ENCODE assay signal across 9 cellular contexts in genomic region chr15:99408236-99409096, GRCh38.
DNase-seq lines count a peak whose midpoint lies in the region; ATAC-seq and TF ChIP-seq lines count a peak whose summit lies in the region.
"Had no signal": no experiment of that assay in that cellular context is flagged by ENCODE, and none has a peak within 500 bp of the region (broad histone marks: within the 10 kb centered on the region; RNA-seq: fewer than 3 reads in every experiment).

No MANE protein-coding gene starts in this region.

- H4K20me1 ChIP-seq in Karpas-422 (ENCODE audit: insufficient read depth, low read depth, low read length): no peaks in the 10 kb centered on the region

- WGBS in testis, 2 donors: 48 to 54% methylated on average over 12 of the region's 12 CpGs

- ATAC-seq in HG03521 (IDR thresholded peaks at IDR 0.05; ENCODE audit: unreplicated experiment): no peak

- no peak for TF ChIP-seq POLR2A in testis (IDR thresholded peaks at IDR 0.05)

- H3K27me3 ChIP-seq in brain microvascular endothelial cell (replicated peaks): no peaks in the 10 kb centered on the region
- no peaks in the 10 kb centered on the region for H3K27me3 ChIP-seq in testis
- H3K27me3 ChIP-seq in Karpas-422 (ENCODE audit: low read length): no peaks in the 10 kb centered on the region
- H3K27me3 ChIP-seq: foreskin keratinocyte had no signal

- in situ Hi-C loops in brain microvascular endothelial cell (cut with HindIII; ENCODE audit: low pct_ligation_motif_present, low sequenced_read_pairs): no loop called here

- intact Hi-C loops in testis (cut with DNase I; ENCODE audit: low total_unique reads): no loop called here

- H3K9me3 ChIP-seq in testis: no peaks in the 10 kb centered on the region
- no peaks in the 10 kb centered on the region for H3K9me3 ChIP-seq in Karpas-422 (ENCODE audit: low read length)

- H3K36me3 ChIP-seq in brain microvascular endothelial cell (replicated peaks) (no peaks in the 10 kb centered on the region), testis (ENCODE audit: low read depth, missing control alignments) (no peaks in the 10 kb centered on the region), Karpas-422 (ENCODE audit: insufficient read depth, low read length) (no peaks in the 10 kb centered on the region)

- no peaks in the 10 kb centered on the region for H3K79me2 ChIP-seq in Karpas-422 (ENCODE audit: low read length)

- H3K4me1 ChIP-seq in testis (peaks cover 18% of the 10 kb centered on the region), Karpas-422 (ENCODE audit: low read length) (no peaks in the 10 kb centered on the region)
- H3K4me1 ChIP-seq: foreskin keratinocyte had no signal

- TF ChIP-seq CTCF in HFF-Myc (IDR thresholded peaks at IDR 0.05; ENCODE audit: low read depth, low read length, missing control alignments) (no peak), brain microvascular endothelial cell (IDR thresholded peaks at IDR 0.05; ENCODE audit: low read depth, low read length, missing control alignments) (no peak), testis (IDR thresholded peaks at IDR 0.05) (no peak)

- H3K27ac ChIP-seq in brain microvascular endothelial cell: no peak overlapping the region
- H3K27ac ChIP-seq in testis: peak overlapping the region in 1 of 2 donors; percentile 48
- no peak overlapping the region for H3K27ac ChIP-seq in Karpas-422 (ENCODE audit: low read length)
- H3K27ac ChIP-seq: foreskin keratinocyte had no signal

- no peaks in the 10 kb centered on the region for H3K9me2 ChIP-seq in Karpas-422 (replicated peaks; ENCODE audit: insufficient read depth, low read length)

- no peak overlapping the region for H2AFZ ChIP-seq in Karpas-422 (ENCODE audit: low read length)

- H3K4me2 ChIP-seq in Karpas-422 (ENCODE audit: low read depth, low read length, poor library complexity, severe bottlenecking): no peak overlapping the region

- DNase-seq in HFF-Myc (ENCODE audit: extremely low read depth, low read depth) (peak; percentile 33), brain microvascular endothelial cell (peak; percentile 74), medulla oblongata (ENCODE audit: extremely low spot score) (peak; percentile 60), testis (peak; percentile 58), germinal center (ENCODE audit: low spot score) (no peak), Karpas-422 (no peak), epidermal melanocyte (ENCODE audit: insufficient read length, low spot score) (no peak)

- H3K4me3 ChIP-seq in HFF-Myc (replicated peaks; ENCODE audit: low read depth, low read length) (no peak overlapping the region), brain microvascular endothelial cell (ENCODE audit: low read depth, low read length) (no peak overlapping the region), testis (no peak overlapping the region), Karpas-422 (ENCODE audit: low read length) (no peak overlapping the region)

- H3K9ac ChIP-seq in Karpas-422 (ENCODE audit: low read length): no peak overlapping the region

Comparison
In these comparisons a context has a peak if more than half of its experiments do, and no peak if none do; other contexts are left out.
1. DNase-seq: peak in HFF-Myc (single experiment), brain microvascular endothelial cell (single experiment), medulla oblongata (single experiment) and testis (single experiment); none in germinal center (single experiment), Karpas-422 (single experiment) and epidermal melanocyte (single experiment).